ENCODE assay signal across 15 cellular contexts in genomic region chr18:12005542-12006487, GRCh38. TPM values are rescaled to one million over a fixed set of nuclear protein-coding genes. Genes with fewer than 3 reads are reported as not detected.
DNase-seq lines count a peak whose midpoint lies in the region; ATAC-seq, FAIRE-seq and TF ChIP-seq lines count a peak whose summit lies in the region.
"Had no signal": no experiment of that assay in that cellular context is flagged by ENCODE, and none has a peak within 500 bp of the region (broad histone marks: within the 10 kb centered on the region; RNA-seq: fewer than 3 reads in every experiment).

No MANE protein-coding gene starts in this region.

- H3K79me2 ChIP-seq in GM23338 (replicated peaks; ENCODE audit: insufficient read depth) (peaks cover 5% of the 10 kb centered on the region), GM12878 (ENCODE audit: control insufficient read depth, insufficient read depth, low read length) (no peaks in the 10 kb centered on the region)

- BruUV-seq in GM12878 (replicated peaks; lab: Mats Ljungman, UMichigan): no TSS peak

- no peak overlapping the region for H3K4me3 Mint-ChIP-seq in GM23338
- H3K4me3 Mint-ChIP-seq: activated B cell treated with CpG ODN at 0.5 μM for 24 hours; central memory CD8-positive, alpha-beta T cell; memory B cell had no signal

- peaks cover 41% of the 10 kb centered on the region for H3K36me3 Mint-ChIP-seq in GM23338 (ENCODE audit: low read depth)

- 11% methylated on average over 15 of the region's 15 CpGs for WGBS in GM12878 (ENCODE audit: insufficient coverage, insufficient replicate concordance, low lambda C conversion rate, missing lambda C conversion rate)

- RAD21 ChIA-PET in GM12878 (lab: Charles Lee; ENCODE audit: unreplicated experiment): no interaction called here

- H3K4me1 ChIP-seq in BLaER1 treated with 17β-estradiol and CSF1 and Interleukin-3, amounts not matched to agents 10 nM and 100 nM: peaks cover 0 to 25% (median 17%) of the 10 kb centered on the region in 10 experiments; a peak in 19 of 20 replicates
- H3K4me1 ChIP-seq in GM23338 (ENCODE audit: insufficient read depth) (peaks cover 5% of the 10 kb centered on the region; the same call in 1 of the 2 replicates), GM12878 (ENCODE audit: control insufficient read depth, insufficient read depth, low read length) (peaks cover 9% of the 10 kb centered on the region), mucosa of stomach (ENCODE audit: control insufficient read depth, insufficient read depth, low read length) (peaks cover 89% of the 10 kb centered on the region)

- H3K4me2 ChIP-seq in BLaER1 treated with 17β-estradiol and CSF1 and Interleukin-3, amounts not matched to agents 10 nM and 100 nM: peak overlapping the region in 8 of 11 experiments; percentile 15 to 63 (median 52); a peak in 14 of 22 replicates
- H3K4me2 ChIP-seq in GM23338: no peak overlapping the region
- no peak overlapping the region for H3K4me2 ChIP-seq in GM12878 (ENCODE audit: control insufficient read depth, insufficient read depth)

- H2AFZ ChIP-seq in GM23338 (no peak overlapping the region), GM12878 (ENCODE audit: control insufficient read depth, low read depth, low read length) (no peak overlapping the region)

- POLR2A ChIA-PET in GM12878 (lab: Charles Lee): no interaction called here

- no peaks in the 10 kb centered on the region for H3K27me3 ChIP-seq in BLaER1 treated with 17β-estradiol and CSF1 and Interleukin-3, amounts not matched to agents 10 nM and 100 nM
- no peaks in the 10 kb centered on the region for H3K27me3 ChIP-seq in GM23338 (ENCODE audit: insufficient read depth)
- H3K27me3 ChIP-seq in GM12878 (replicated peaks in 1 of 2; ENCODE audit: control insufficient read depth in 2 of 2, insufficient read depth in 2 of 2, low read length in 1 of 2): no peaks in the 10 kb centered on the region
- no peaks in the 10 kb centered on the region for H3K27me3 ChIP-seq in mucosa of stomach (ENCODE audit: control insufficient read depth, insufficient read depth, low read length)

- H3K27ac Mint-ChIP-seq in GM23338: no peak overlapping the region
- H3K27ac Mint-ChIP-seq: activated B cell treated with CpG ODN at 0.5 μM for 24 hours had no signal

- in situ Hi-C loops in GM12878 (cut with MboI): no loop called here

- H3K4me1 Mint-ChIP-seq in GM23338: peaks cover 3% of the 10 kb centered on the region; the same call in 2 of the 3 replicates
- H3K4me1 Mint-ChIP-seq: central memory CD8-positive, alpha-beta T cell had no signal

- H3K27me3 Mint-ChIP-seq in GM23338 (ENCODE audit: insufficient read depth, low read depth, poor library complexity): peaks cover 4% of the 10 kb centered on the region
- H3K27me3 Mint-ChIP-seq: activated B cell treated with CpG ODN at 0.5 μM for 24 hours; central memory CD8-positive, alpha-beta T cell; memory B cell had no signal

- no peak for TF ChIP-seq POLR2A in GM12878 (IDR thresholded peaks at IDR 0.05; ENCODE audit: low read depth, low read length)

- H3K27ac ChIP-seq in BLaER1 treated with 17β-estradiol and CSF1 and Interleukin-3, amounts not matched to agents 10 nM and 100 nM: peak overlapping the region in 3 of 11 experiments; percentile 1 to 26 (median 7); a peak in 5 of 22 replicates
- 0 out of 2 replicates have a peak overlapping the region, but pooled peaks have one; percentile 39 for H3K27ac ChIP-seq in GM23338 (ENCODE audit: low read depth)
- no peak overlapping the region for H3K27ac ChIP-seq in GM12878 (ENCODE audit: control insufficient read depth, insufficient read depth)

- no peaks in the 10 kb centered on the region for H3K9me3 Mint-ChIP-seq in GM23338
- H3K9me3 Mint-ChIP-seq: activated B cell treated with CpG ODN at 0.5 μM for 24 hours; central memory CD8-positive, alpha-beta T cell; memory B cell had no signal

- ATAC-seq in GM23338 (no peak), GM12878 (peak; percentile 44; the same call in 1 of the 3 replicates), HG02763 (IDR thresholded peaks at IDR 0.05; ENCODE audit: unreplicated experiment) (no peak)

- no peaks in the 10 kb centered on the region for H3K9me3 ChIP-seq in BLaER1 treated with 17β-estradiol and CSF1 and Interleukin-3, amounts not matched to agents 10 nM and 100 nM (replicated peaks in 1 of 11)
- no peaks in the 10 kb centered on the region for H3K9me3 ChIP-seq in GM12878 (replicated peaks; ENCODE audit: control insufficient read depth, insufficient read depth, low read length)
- no peaks in the 10 kb centered on the region for H3K9me3 ChIP-seq in mucosa of stomach (ENCODE audit: control insufficient read depth, low read length)

- SMC1A ChIA-PET in GM12878 (lab: Charles Lee; ENCODE audit: uncharacterized antibody, unreplicated experiment): interaction anchor here (0.9 kb wide), 1 partner anchor 11 kb away, joined by 3 read pairs; no protein-coding TSS in a partner anchor

- no peaks in the 10 kb centered on the region for H3F3A ChIP-seq in GM23338 (replicated peaks; ENCODE audit: low read depth)

- no peak for DNase-seq in GM23338 (ENCODE audit: low spot score)
- DNase-seq in GM12878 (ENCODE audit: low read depth, low spot score): no peak
- DNase-seq in AML-193 (lab: John Stamatoyannopoulos, UW): no peak
- no peak for DNase-seq in AG20443 (ENCODE audit: low spot score)
- DNase-seq in activated CD4-positive, alpha-beta T cell treated with anti-CD3 and anti-CD28 coated beads for 1 hour: no peak
- DNase-seq: activated B cell treated with CpG ODN at 0.5 μM for 24 hours, activated gamma-delta T cell treated with Interleukin-2 at 50 U/mL for 16 hours, glutamatergic neuron, NCI-H2171 treated with DMSO at 0.1 percent for 48 hours, SHP77 treated with DMSO at 0.1 percent for 48 hours had no signal

- TF ChIP-seq RAD21 in GM12878 (IDR thresholded peaks at IDR 0.05; ENCODE audit: insufficient read depth, low read depth, low read length): no peak

- no peaks in the 10 kb centered on the region for H3K9me2 ChIP-seq in GM23338 (ENCODE audit: insufficient read depth)

- H3K4me3 ChIP-seq in BLaER1 treated with 17β-estradiol and CSF1 and Interleukin-3, amounts not matched to agents 10 nM and 100 nM: no peak overlapping the region
- H3K4me3 ChIP-seq in GM23338 (no peak overlapping the region), GM12878 (no peak overlapping the region), mucosa of stomach (ENCODE audit: low read length) (no peak overlapping the region)

- peak overlapping the region in 1 of 11 experiments; percentile 3; a peak in 1 of 22 replicates for H3K9ac ChIP-seq in BLaER1 treated with 17β-estradiol and CSF1 and Interleukin-3, amounts not matched to agents 10 nM and 100 nM
- no peak overlapping the region for H3K9ac ChIP-seq in GM12878 (ENCODE audit: control insufficient read depth, insufficient read depth, low read length)
- peak overlapping the region; percentile 75 for H3K9ac ChIP-seq in mucosa of stomach (ENCODE audit: low read length)

- H3K36me3 ChIP-seq in BLaER1 treated with 17β-estradiol and CSF1 and Interleukin-3, amounts not matched to agents 10 nM and 100 nM: peaks cover 34 to 95% (median 65%) of the 10 kb centered on the region in 11 experiments
- H3K36me3 ChIP-seq in GM23338 (ENCODE audit: insufficient read depth) (peaks cover 4% of the 10 kb centered on the region; the same call in 1 of the 2 replicates), GM12878 (ENCODE audit: control insufficient read depth in 2 of 2, insufficient read depth in 2 of 2, low read length in 1 of 2) (no peaks in the 10 kb centered on the region), mucosa of stomach (ENCODE audit: control insufficient read depth, insufficient read depth, low read length) (no peaks in the 10 kb centered on the region)

- peaks cover 0 to 88% (median 16%) of the 10 kb centered on the region in 11 experiments; a peak in 15 of 22 replicates for H4K20me1 ChIP-seq in BLaER1 treated with 17β-estradiol and CSF1 and Interleukin-3, amounts not matched to agents 10 nM and 100 nM
- H4K20me1 ChIP-seq in GM23338 (replicated peaks; ENCODE audit: insufficient read depth) (peaks cover 4% of the 10 kb centered on the region), GM12878 (ENCODE audit: control insufficient read depth, insufficient read depth) (no peaks in the 10 kb centered on the region)

- TF ChIP-seq CTCF in GM23338 (conservative IDR thresholded peaks at IDR 0.05; ENCODE audit: low read depth in 2 of 2) (no peak), GM12878 (IDR thresholded peaks at IDR 0.05 in 2 of 3, conservative IDR thresholded peaks at IDR 0.05 in 1 of 3; ENCODE audit: control insufficient read depth in 2 of 3, extremely low read depth in 1 of 3, insufficient read depth in 1 of 3, low read depth in 3 of 3, low read length in 3 of 3) (no peak)

- intact Hi-C loops in GM12878 (cut with micrococcal nuclease; ENCODE audit: unreplicated experiment): no loop called here

- no peak for TF ChIP-seq EP300 in GM12878 (IDR thresholded peaks at IDR 0.05; ENCODE audit: borderline replicate concordance in 1 of 2, control insufficient read depth in 1 of 2, low read depth in 2 of 2, low read length in 2 of 2)

- CTCF ChIA-PET in GM12878 (lab: Yijun Ruan, JAX): interaction anchor here (0.6 kb wide), 1 partner anchor 434 kb away, joined by 3 read pairs; no protein-coding TSS in a partner anchor

- no peak for FAIRE-seq in GM12878 (lab: Jason Lieb, UNC)

TF ChIP-seq in GM23338, 12 proteins besides CTCF, POLR2A, EP300 and RAD21 (continues in another document):
- TF ChIP-seq ZNF331 (CRISPR knock-in tag; IDR thresholded peaks at IDR 0.05; ENCODE audit: low read depth): no peak

RNA-seq across cellular contexts. Expression of gene IMPA2, which starts 24.5 kb away (rescaled TPM):
- total RNA-seq in GM23338 (2014; rRNA removed; shearing (Covaris generic)): 91.8 and 122 TPM in 2 replicates
- 45.0 and 50.4 TPM in 2 replicates for polyA plus RNA-seq in GM23338 (2016; fragmentation: Nextera tagmentation; extraction: Ambion mirVana)
- 0.44 TPM in 1 of 2 replicates, not detected in the other for total RNA-seq in GM12878 (2013; cell fraction: nucleolus; rRNA removed)
- total RNA-seq in GM12878 (2014; rRNA removed): 15.3 and 21.0 TPM in 2 replicates
- total RNA-seq in GM12878 (2014; rRNA removed; fragmentation: Illumina TruSeq; extraction: Trizol): 10.7 and 12.3 TPM in 2 replicates
- 15.1 and 16.3 TPM in 2 replicates for total RNA-seq in GM12878 (2021)
- 6.7 TPM for polyA plus RNA-seq in GM12878 (2011; ENCODE audit: low read depth)
- 0.24 and 0.33 TPM in 2 replicates for polyA plus RNA-seq in GM12878 (2011; rRNA removed)
- 0.23 and 0.42 TPM in 2 replicates for polyA plus RNA-seq in GM12878 (2011; cell fraction: cytosol; rRNA removed)
- 0.60 and 0.72 TPM in 2 replicates for polyA plus RNA-seq in GM12878 (2011; cell fraction: nucleus; rRNA removed)
- 10.5 and 11.5 TPM in 2 replicates for polyA plus RNA-seq in GM12878 (2012)
- polyA plus RNA-seq in GM12878 (2014; fragmentation: Illumina TruSeq; extraction: Trizol): 4.7 and 10.2 TPM in 2 replicates
- polyA plus RNA-seq in GM12878 (2014; fragmentation: Nextera tagmentation; extraction: Ambion mirVana): 1 to 10 TPM; 1.3 to 2.3 TPM
- 11.6 and 12.5 TPM in 2 replicates for polyA plus RNA-seq in GM12878 (2014; rRNA removed)
- 10 to 100 TPM; 12.1 to 13.6 TPM for polyA plus RNA-seq in GM12878 (2016; fragmentation: Nextera tagmentation; extraction: Ambion mirVana)
- 0.77 TPM in 1 of 2 replicates, not detected in the other for polyA minus RNA-seq in GM12878 (2011; rRNA and poly(A)+ RNA removed)
- polyA minus RNA-seq in GM12878 (2011; cell fraction: cytosol; rRNA and poly(A)+ RNA removed): 2.0 TPM in 1 of 2 replicates, not detected in the other
- polyA minus RNA-seq in GM12878 (2011; cell fraction: nucleus; rRNA and poly(A)+ RNA removed): 0.86 TPM in 1 of 2 replicates, not detected in the other

Comparison
In these comparisons a context has a peak if more than half of its experiments do, and no peak if none do; other contexts are left out.
1. H3K4me2 ChIP-seq: peak in BLaER1 treated with 17β-estradiol and CSF1 and Interleukin-3, amounts not matched to agents 10 nM and 100 nM (8 of 11); none in GM23338 (single experiment) and GM12878 (single experiment).